30 cellular contexts compared by ENCODE assay signal in genomic region chr21:24395320-24395933, GRCh38.
DNase-seq lines count a peak whose midpoint lies in the region; ATAC-seq and TF ChIP-seq lines count a peak whose summit lies in the region.
"Had no signal": no experiment of that assay in that cellular context is flagged by ENCODE, and none has a peak within 500 bp of the region (broad histone marks: within the 10 kb centered on the region; RNA-seq: fewer than 3 reads in every experiment).

No MANE protein-coding gene starts in this region.

- H3K27ac ChIP-seq in KMS-11 (peak overlapping the region; percentile 39), brain microvascular endothelial cell (no peak overlapping the region)
- H3K27ac ChIP-seq: C4-2B, gastrocnemius medialis, HL-60, ovary, right atrium auricular region, upper lobe of right lung had no signal

- ATAC-seq in HG03139 (IDR thresholded peaks at IDR 0.05; ENCODE audit: unreplicated experiment): no peak
- no peak for ATAC-seq in HG03520 (IDR thresholded peaks at IDR 0.05; ENCODE audit: unreplicated experiment)
- ATAC-seq: activated CD4-positive, CD25-positive, alpha-beta regulatory T cell treated with anti-CD3 and anti-CD28 coated beads, Interleukin-2, amount 50 U/mL, for 24 hours; activated CD8-positive, alpha-beta T cell treated with anti-CD3 and anti-CD28 coated beads for 36 hours; esophagus mucosa; gastrocnemius medialis; natural killer cell; Right ventricle myocardium inferior; stimulated activated effector memory CD8-positive, alpha-beta T cell treated with anti-CD3 and anti-CD28 coated beads, Interleukin-12 subunit alpha, Interleukin-12 subunit beta, amount 100 ng/mL, for 72 hours; T-cell; upper lobe of right lung had no signal

- peak overlapping the region; percentile 26; the same call in 1 of the 2 replicates for H2AFZ ChIP-seq in KMS-11 (ENCODE audit: low read depth)

- peak; percentile 3 for DNase-seq in Caki2 (ENCODE audit: low read depth)
- peak; percentile 7 for DNase-seq in SW480 (ENCODE audit: low spot score)
- peak; percentile 2 for DNase-seq in fibroblast of peridontal ligament (ENCODE audit: extremely low read depth)
- DNase-seq in brain microvascular endothelial cell: no peak
- DNase-seq in iPS-NIHi11 (ENCODE audit: low spot score): no peak
- DNase-seq: activated CD8-positive, alpha-beta T cell treated with anti-CD3 and anti-CD28 coated beads for 36 hours; activated effector memory CD4-positive, alpha-beta T cell treated with anti-CD3 and anti-CD28 coated beads, Interleukin-2, amount 50 U/mL, for 16 hours; activated naive CD8-positive, alpha-beta T cell treated with anti-CD3 and anti-CD28 coated beads, Interleukin-2, amount 10 ng/mL, durations not matched to agents 7 days and 5 days; effector memory CD4-positive, alpha-beta T cell; EL; gastrocnemius medialis; H9; hippocampal formation; natural killer cell; NCI-H187 treated with DMSO at 0.1 percent for 48 hours; NCI-H526 treated with DMSO at 0.1 percent for 48 hours; ovary; stimulated activated CD4-positive, alpha-beta T cell treated with anti-CD3 and anti-CD28 coated beads, Interleukin-2, amount 100 ng/mL, for 48 hours; T-cell; upper lobe of right lung had no signal

- H3K27me3 ChIP-seq in KMS-11 (ENCODE audit: insufficient read depth, low read depth): no peaks in the 10 kb centered on the region
- H3K27me3 ChIP-seq in brain microvascular endothelial cell (replicated peaks): no peaks in the 10 kb centered on the region
- H3K27me3 ChIP-seq: gastrocnemius medialis, ovary, right atrium auricular region, upper lobe of right lung had no signal

- H3K4me2 ChIP-seq in KMS-11: peak overlapping the region; percentile 20; the same call in 1 of the 2 replicates

- peaks cover 11% of the 10 kb centered on the region for H3K4me1 ChIP-seq in KMS-11 (ENCODE audit: low read depth, poor library complexity, severe bottlenecking)
- H3K4me1 ChIP-seq: gastrocnemius medialis, right atrium auricular region, upper lobe of right lung had no signal

- in situ Hi-C loops in Caki2 (cut with HindIII; ENCODE audit: low pct_unique_long_range_greater_than_20kb, low sequenced_read_pairs): no loop called here
- in situ Hi-C loops in brain microvascular endothelial cell (cut with HindIII; ENCODE audit: low pct_ligation_motif_present, low sequenced_read_pairs): no loop called here

- no peaks in the 10 kb centered on the region for H3K79me2 ChIP-seq in KMS-11 (ENCODE audit: insufficient read depth, low read depth)

- H3K9ac ChIP-seq in KMS-11: no peak overlapping the region

- no peaks in the 10 kb centered on the region for H4K20me1 ChIP-seq in KMS-11 (ENCODE audit: insufficient read depth)

- TF ChIP-seq CTCF in KMS-11 (conservative IDR thresholded peaks at IDR 0.05; ENCODE audit: low read depth, low read length): no peak
- TF ChIP-seq CTCF in brain microvascular endothelial cell (IDR thresholded peaks at IDR 0.05; ENCODE audit: low read depth, low read length, missing control alignments): no peak

- no peaks in the 10 kb centered on the region for H3K36me3 ChIP-seq in KMS-11 (ENCODE audit: insufficient read depth)
- H3K36me3 ChIP-seq in brain microvascular endothelial cell (replicated peaks): no peaks in the 10 kb centered on the region
- H3K36me3 ChIP-seq: gastrocnemius medialis, ovary, right atrium auricular region, upper lobe of right lung had no signal

- H3K4me3 ChIP-seq in KMS-11 (IDR thresholded peaks at IDR 0.05; ENCODE audit: insufficient read depth, low read depth, low read length) (no peak overlapping the region), brain microvascular endothelial cell (ENCODE audit: low read depth, low read length) (no peak overlapping the region)
- H3K4me3 ChIP-seq: gastrocnemius medialis, ovary, right atrium auricular region, upper lobe of right lung had no signal

Comparison
In these comparisons a context has a peak if more than half of its experiments do, and no peak if none do; other contexts are left out.
1. DNase-seq: peak in Caki2 (single experiment), SW480 (single experiment) and fibroblast of peridontal ligament (single experiment); none in brain microvascular endothelial cell (single experiment) and iPS-NIHi11 (single experiment).